Comparison of ENCODE assay signal across 8 cellular contexts in the genomic region with DNA sequence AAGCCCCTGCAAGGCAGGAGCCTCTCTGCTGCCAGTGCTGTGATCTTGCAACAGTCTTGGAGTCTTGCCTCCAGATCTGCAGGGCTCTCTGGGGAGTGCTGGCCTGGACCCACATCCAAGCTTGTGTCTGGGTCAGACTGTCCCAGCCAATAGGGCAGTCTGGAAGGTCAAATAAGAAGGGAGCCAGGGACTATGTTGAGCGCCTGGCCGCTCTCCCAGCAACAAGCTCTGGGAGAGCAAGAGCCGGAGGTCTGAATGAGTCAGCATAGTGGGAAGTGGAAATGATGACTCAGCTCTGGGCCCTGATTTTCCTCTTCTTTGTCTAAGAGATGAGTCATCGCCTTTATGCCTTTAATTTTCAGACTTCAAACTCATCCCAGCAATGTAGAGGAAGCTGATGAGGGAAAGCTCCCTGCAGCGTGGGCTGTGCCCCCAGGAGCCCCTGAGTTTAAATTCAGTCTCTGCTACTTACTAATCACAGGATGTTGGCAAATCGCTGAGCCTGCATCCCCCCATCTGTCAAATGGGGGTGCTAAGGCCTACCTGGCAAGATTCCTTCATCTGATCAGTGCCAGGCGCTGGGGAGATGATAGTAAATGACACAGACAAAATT. TPM values are rescaled to one million over a fixed set of nuclear protein-coding genes. Genes with fewer than 3 reads are reported as not detected.
DNase-seq lines count a peak whose midpoint lies in the region; ATAC-seq and TF ChIP-seq lines count a peak whose summit lies in the region.

No MANE protein-coding gene starts in this region.

- intact Hi-C loops in activated CD8-positive, alpha-beta T cell treated with anti-CD3 and anti-CD28 coated beads for 36 hours (cut with micrococcal nuclease), result no loop called here

- H3K9me3 Mint-ChIP-seq in activated CD8-positive, alpha-beta T cell treated with anti-CD3 and anti-CD28 coated beads for 36 hours, result peaks cover 10% of the 10 kb centered on the region
- H3K9me3 Mint-ChIP-seq in mesothelial cell of epicardium, result peaks cover 15% of the 10 kb centered on the region

- H3K36me3 Mint-ChIP-seq in activated CD8-positive, alpha-beta T cell treated with anti-CD3 and anti-CD28 coated beads for 36 hours (ENCODE audit: low read depth), result peaks cover 1% of the 10 kb centered on the region
- no peaks in the 10 kb centered on the region for H3K36me3 Mint-ChIP-seq in mesothelial cell of epicardium

- peak; percentile 99 for DNase-seq in GM04503 (ENCODE audit: low read depth)
- peak; percentile 25 for DNase-seq in NCI-H2107 treated with DMSO at 0.1 percent for 48 hours (lab: John Stamatoyannopoulos, UW; ENCODE audit: unreplicated experiment)
- DNase-seq in activated CD8-positive, alpha-beta T cell treated with anti-CD3 and anti-CD28 coated beads for 36 hours, result peak; percentile 76
- peak; percentile 52 for DNase-seq in epidermal melanocyte (ENCODE audit: insufficient read length, low spot score)
- DNase-seq in mesothelial cell of epicardium (ENCODE audit: low spot score in 2 of 2, unreplicated experiment in 2 of 2), result peak in 1 of 2 experiments; percentile 37
- DNase-seq in stimulated activated CD8-positive, alpha-beta memory T cell treated with anti-CD3 and anti-CD28 coated beads, Interleukin-4, amount 100 ng/mL, for 24 hours (ENCODE audit: low read depth), result peak; percentile 36

- CTCF ChIA-PET in activated CD8-positive, alpha-beta T cell treated with anti-CD3 and anti-CD28 coated beads for 36 hours (lab: Charles Lee), result interaction anchor here (0.7 to 2.4 kb wide), 8 partner anchors 15 to 111 kb away, joined by 3 to 9 read pairs (median 5); no protein-coding TSS in a partner anchor

- H3K4me1 Mint-ChIP-seq in activated CD8-positive, alpha-beta T cell treated with anti-CD3 and anti-CD28 coated beads for 36 hours (ENCODE audit: low read depth), result peaks cover 33% of the 10 kb centered on the region
- peaks cover 5% of the 10 kb centered on the region for H3K4me1 Mint-ChIP-seq in mesothelial cell of epicardium

- H3K27ac Mint-ChIP-seq in activated CD8-positive, alpha-beta T cell treated with anti-CD3 and anti-CD28 coated beads for 36 hours, result peak overlapping the region; percentile 67
- H3K27ac Mint-ChIP-seq in mesothelial cell of epicardium, result peak overlapping the region; percentile 72

- H3K27me3 Mint-ChIP-seq in activated CD8-positive, alpha-beta T cell treated with anti-CD3 and anti-CD28 coated beads for 36 hours, result no peaks in the 10 kb centered on the region
- no peaks in the 10 kb centered on the region for H3K27me3 Mint-ChIP-seq in mesothelial cell of epicardium (ENCODE audit: low read depth)

- POLR2A ChIA-PET in activated CD8-positive, alpha-beta T cell treated with anti-CD3 and anti-CD28 coated beads for 36 hours (lab: Charles Lee), result interaction anchor here (0.6 to 2.7 kb wide), 8 partner anchors 14 to 198 kb away, joined by 3 to 11 read pairs (median 3); no protein-coding TSS in a partner anchor

- ATAC-seq in HG02588 (IDR thresholded peaks at IDR 0.05; ENCODE audit: unreplicated experiment) (peak; percentile 66), HG03097 (IDR thresholded peaks at IDR 0.05; ENCODE audit: low FRiP score, unreplicated experiment) (no peak)
- ATAC-seq in activated CD8-positive, alpha-beta T cell treated with anti-CD3 and anti-CD28 coated beads for 36 hours, result peak; percentile 63

- no peak for TF ChIP-seq CTCF in activated CD8-positive, alpha-beta T cell treated with anti-CD3 and anti-CD28 coated beads for 36 hours (IDR thresholded peaks at IDR 0.05)
- TF ChIP-seq CTCF in mesothelial cell of epicardium (IDR thresholded peaks at IDR 0.05; ENCODE audit: unreplicated experiment), result no peak

- H3K4me3 Mint-ChIP-seq in activated CD8-positive, alpha-beta T cell treated with anti-CD3 and anti-CD28 coated beads for 36 hours, result no peak overlapping the region
- H3K4me3 Mint-ChIP-seq in mesothelial cell of epicardium, result no peak overlapping the region

RNA-seq across cellular contexts. Expression of gene HAPSTR1, which starts 43.6 kb away (rescaled TPM):
- total RNA-seq in activated CD8-positive, alpha-beta T cell treated with anti-CD3 and anti-CD28 coated beads for 36 hours, result 10 to 100 TPM; 52.5 to 53.4 TPM
- total RNA-seq in mesothelial cell of epicardium, result 76.7 to 80.6 TPM (median 78.9 TPM) in 3 replicates
